31 cellular contexts compared by ENCODE assay signal in genomic region chr7:107728276-107728675, GRCh38.
"Had no signal": no experiment of that assay in that cellular context is flagged by ENCODE, and none has a peak within 500 bp of the region (broad histone marks: within the 10 kb centered on the region; RNA-seq: fewer than 3 reads in every experiment).

No MANE protein-coding gene starts in this region.

- H3K9me3 Mint-ChIP-seq: activated naive CD4-positive, alpha-beta T cell treated with anti-CD3 and anti-CD28 coated beads for 36 hours; activated naive CD4-positive, alpha-beta T cell treated with anti-CD3 and anti-CD28 coated beads, Interleukin-2, amount 50 U/mL, for 24 hours; activated naive CD8-positive, alpha-beta T cell treated with anti-CD3 and anti-CD28 coated beads for 36 hours; activated naive CD8-positive, alpha-beta T cell treated with anti-CD3 and anti-CD28 coated beads, Interleukin-2, amount 50 U/mL, for 24 hours; activated T-cell treated with anti-CD3 and anti-CD28 coated beads, Interleukin-2, amount 50 U/mL, for 24 hours; activated T-helper 1 cell treated with anti-CD3 and anti-CD28 coated beads, Interleukin-12 subunit alpha, Interleukin-12 subunit beta, Interleukin-2, Interleukin-4 antibody, amounts not matched to agents 30 ng/mL and 10 ng/mL and 1 ng/mL, durations not matched to agents 14 hours and 24 hours and 36 hours; activated T-helper 2 cell treated with anti-CD3 and anti-CD28 coated beads, Interferon-gamma antibody, Interleukin-2, Interleukin-4, amounts not matched to agents 10 μg/mL and 5 μg/mL and 100 μg/mL, durations not matched to agents 14 hours and 24 hours and 36 hours had no signal

- H3K36me3 Mint-ChIP-seq: activated naive CD4-positive, alpha-beta T cell treated with anti-CD3 and anti-CD28 coated beads, Interleukin-2, amount 50 U/mL, for 24 hours; activated naive CD8-positive, alpha-beta T cell treated with anti-CD3 and anti-CD28 coated beads for 36 hours; brain had no signal

- DNase-seq: activated CD4-positive, alpha-beta memory T cell treated with anti-CD3 and anti-CD28 coated beads, Interleukin-2, amount 10 ng/mL, durations not matched to agents 7 days and 5 days; activated CD4-positive, alpha-beta T cell treated with anti-CD3 and anti-CD28 coated beads for 1 hour; activated CD4-positive, alpha-beta T cell treated with anti-CD3 and anti-CD28 coated beads for 4 hours; activated CD4-positive, alpha-beta T cell treated with anti-CD3 and anti-CD28 coated beads, Interleukin-2, amount 10 ng/mL, durations not matched to agents 7 days and 5 days; activated CD4-positive, alpha-beta T cell treated with anti-CD3 and anti-CD28 coated beads, Interleukin-2, amount 50 U/mL, for 4 hours; activated CD4-positive, CD25-positive, alpha-beta regulatory T cell; activated CD8-positive, alpha-beta memory T cell treated with anti-CD3 and anti-CD28 coated beads, Interleukin-2, amount 50 U/mL, for 48 hours; activated effector memory CD4-positive, alpha-beta T cell treated with anti-CD3 and anti-CD28 coated beads, Interleukin-2, amount 50 U/mL, for 16 hours; activated naive CD4-positive, alpha-beta T cell treated with anti-CD3 and anti-CD28 coated beads for 36 hours; activated naive CD8-positive, alpha-beta T cell treated with anti-CD3 and anti-CD28 coated beads for 36 hours; activated naive CD8-positive, alpha-beta T cell treated with anti-CD3 and anti-CD28 coated beads, Interleukin-2, amount 50 U/mL, for 24 hours; activated T-cell treated with anti-CD3 and anti-CD28 coated beads for 4 hours; activated T-cell treated with anti-CD3 and anti-CD28 coated beads, Interleukin-2, amount 50 U/mL, for 24 hours; adrenal gland; amygdala; aorta; central memory CD4-positive, alpha-beta T cell; cerebellar nuclear complex; colonic mucosa; effector CD8-positive, alpha-beta T cell; esophagus squamous epithelium; foreskin fibroblast; heart right ventricle; T-helper 2 cell had no signal

- H3K27me3 ChIP-seq: adrenal gland, breast epithelium, colonic mucosa had no signal

- ATAC-seq: activated naive CD8-positive, alpha-beta T cell treated with anti-CD3 and anti-CD28 coated beads, Interleukin-2, amount 50 U/mL, for 24 hours; heart right ventricle had no signal

- H3K4me1 ChIP-seq: adrenal gland, breast epithelium, colonic mucosa, esophagus squamous epithelium, heart right ventricle had no signal

- H3K4me3 ChIP-seq: adrenal gland, breast epithelium, cardiac muscle cell, colonic mucosa, esophagus squamous epithelium, heart right ventricle had no signal

- H3K4me3 Mint-ChIP-seq: activated CD4-positive, alpha-beta memory T cell treated with anti-CD3 and anti-CD28 coated beads, Interleukin-2, amount 10 ng/mL, durations not matched to agents 7 days and 5 days; activated CD4-positive, alpha-beta T cell treated with anti-CD3 and anti-CD28 coated beads, Interleukin-2, amount 10 ng/mL, durations not matched to agents 7 days and 5 days; activated naive CD4-positive, alpha-beta T cell treated with anti-CD3 and anti-CD28 coated beads for 36 hours; activated naive CD4-positive, alpha-beta T cell treated with anti-CD3 and anti-CD28 coated beads, Interleukin-2, amount 50 U/mL, for 24 hours; activated naive CD8-positive, alpha-beta T cell treated with anti-CD3 and anti-CD28 coated beads for 36 hours; activated naive CD8-positive, alpha-beta T cell treated with anti-CD3 and anti-CD28 coated beads, Interleukin-2, amount 50 U/mL, for 24 hours; activated T-cell treated with anti-CD3 and anti-CD28 coated beads, Interleukin-2, amount 50 U/mL, for 24 hours; activated T-helper 1 cell treated with anti-CD3 and anti-CD28 coated beads, Interleukin-12 subunit alpha, Interleukin-12 subunit beta, Interleukin-2, Interleukin-4 antibody, amounts not matched to agents 30 ng/mL and 10 ng/mL and 1 ng/mL, durations not matched to agents 14 hours and 24 hours and 36 hours; brain had no signal

- H3K9me3 ChIP-seq: adrenal gland, breast epithelium, colonic mucosa, esophagus squamous epithelium, heart right ventricle had no signal

- H3K36me3 ChIP-seq: adrenal gland, breast epithelium, cardiac muscle cell, colonic mucosa, esophagus squamous epithelium, heart right ventricle had no signal

- H3K27ac ChIP-seq: adrenal gland, breast epithelium, cardiac muscle cell, colonic mucosa, epithelial cell of prostate, esophagus squamous epithelium, heart right ventricle had no signal

- H3K4me1 Mint-ChIP-seq: activated CD4-positive, alpha-beta memory T cell treated with anti-CD3 and anti-CD28 coated beads, Interleukin-2, amount 10 ng/mL, durations not matched to agents 7 days and 5 days; activated CD4-positive, alpha-beta T cell treated with anti-CD3 and anti-CD28 coated beads, Interleukin-2, amount 10 ng/mL, durations not matched to agents 7 days and 5 days; activated naive CD4-positive, alpha-beta T cell treated with anti-CD3 and anti-CD28 coated beads, Interleukin-2, amount 50 U/mL, for 24 hours; activated naive CD8-positive, alpha-beta T cell treated with anti-CD3 and anti-CD28 coated beads for 36 hours; activated naive CD8-positive, alpha-beta T cell treated with anti-CD3 and anti-CD28 coated beads, Interleukin-2, amount 50 U/mL, for 24 hours; brain had no signal

- H3K27ac Mint-ChIP-seq: activated CD4-positive, alpha-beta memory T cell treated with anti-CD3 and anti-CD28 coated beads, Interleukin-2, amount 10 ng/mL, durations not matched to agents 7 days and 5 days; activated CD4-positive, alpha-beta T cell treated with anti-CD3 and anti-CD28 coated beads, Interleukin-2, amount 10 ng/mL, durations not matched to agents 7 days and 5 days; activated naive CD4-positive, alpha-beta T cell treated with anti-CD3 and anti-CD28 coated beads for 36 hours; activated naive CD4-positive, alpha-beta T cell treated with anti-CD3 and anti-CD28 coated beads, Interleukin-2, amount 50 U/mL, for 24 hours; activated naive CD8-positive, alpha-beta T cell treated with anti-CD3 and anti-CD28 coated beads for 36 hours; activated naive CD8-positive, alpha-beta T cell treated with anti-CD3 and anti-CD28 coated beads, Interleukin-2, amount 50 U/mL, for 24 hours; activated T-cell treated with anti-CD3 and anti-CD28 coated beads, Interleukin-2, amount 50 U/mL, for 24 hours; activated T-helper 1 cell treated with anti-CD3 and anti-CD28 coated beads, Interleukin-12 subunit alpha, Interleukin-12 subunit beta, Interleukin-2, Interleukin-4 antibody, amounts not matched to agents 30 ng/mL and 10 ng/mL and 1 ng/mL, durations not matched to agents 14 hours and 24 hours and 36 hours; activated T-helper 2 cell treated with anti-CD3 and anti-CD28 coated beads, Interferon-gamma antibody, Interleukin-2, Interleukin-4, amounts not matched to agents 10 μg/mL and 5 μg/mL and 100 μg/mL, durations not matched to agents 14 hours and 24 hours and 36 hours; brain had no signal
